In the genomic region with DNA sequence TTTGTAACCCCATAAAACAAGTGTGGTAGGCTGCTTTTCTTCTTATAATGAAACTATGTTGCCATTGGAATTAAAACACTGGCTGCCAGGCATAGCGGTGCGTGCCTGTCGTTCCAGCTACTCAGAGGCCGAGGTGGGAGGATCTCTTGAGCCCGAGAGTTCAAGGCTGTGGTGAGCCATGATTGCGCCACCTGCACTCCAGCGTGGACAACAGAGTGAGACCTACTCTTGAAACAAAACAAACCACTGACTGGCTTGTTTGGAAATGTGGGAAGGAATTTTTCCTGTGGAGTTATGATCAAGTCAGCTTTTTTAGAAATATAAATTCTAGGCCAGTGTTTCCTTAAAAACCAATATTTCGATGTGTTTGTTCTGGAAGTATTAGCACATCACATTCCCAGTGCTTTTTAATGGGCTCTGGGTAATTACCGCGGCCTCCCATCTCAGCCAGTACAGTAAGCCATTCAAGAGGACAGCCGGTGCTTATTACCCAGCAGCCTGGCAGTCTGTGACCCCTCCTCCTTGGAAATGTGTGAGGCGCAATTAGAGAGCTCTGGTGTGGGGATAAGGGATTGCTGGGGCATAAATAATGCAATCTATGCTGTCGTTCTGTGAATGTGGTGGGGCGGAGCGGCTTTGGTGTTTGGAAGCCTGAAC, we compare ENCODE assay signal across 8 cellular contexts. TPM values are rescaled to one million over a fixed set of nuclear protein-coding genes. Genes with fewer than 3 reads are reported as not detected.
DNase-seq lines count a peak whose midpoint lies in the region; ATAC-seq, FAIRE-seq and TF ChIP-seq lines count a peak whose summit lies in the region.

No MANE protein-coding gene starts in this region.

- peaks cover 29 to 46% of the 10 kb centered on the region in 2 donors for H3K36me3 Mint-ChIP-seq in stimulated activated naive B cell treated with anti-CD40 and anti-IgM and Interleukin-4, amounts not matched to agents 10 μg/mL and 1 μg/mL and 100 μg/mL, for 72 hours

- DNase-seq in HL-60 (ENCODE audit: low read depth in 1 of 2, low spot score in 1 of 2) (peak; percentile 23 to 56), RCC 7860 (ENCODE audit: low spot score) (peak; percentile 57), esophagus squamous epithelium (lab: John Stamatoyannopoulos, UW) (no peak), omental fat pad (ENCODE audit: low spot score) (no peak), GM10266 (ENCODE audit: extremely low spot score) (no peak), HPDE6-E6E7 (ENCODE audit: extremely low spot score) (no peak), GM19238 (ENCODE audit: insufficient read length, low spot score) (no peak)
- no peak for DNase-seq in stimulated activated naive B cell treated with anti-CD40 and anti-IgM and Interleukin-4, amounts not matched to agents 10 μg/mL and 1 μg/mL and 100 μg/mL, for 72 hours

- no peak overlapping the region for H3K4me3 Mint-ChIP-seq in stimulated activated naive B cell treated with anti-CD40 and anti-IgM and Interleukin-4, amounts not matched to agents 10 μg/mL and 1 μg/mL and 100 μg/mL, for 72 hours

- H3K27ac Mint-ChIP-seq in stimulated activated naive B cell treated with anti-CD40 and anti-IgM and Interleukin-4, amounts not matched to agents 10 μg/mL and 1 μg/mL and 100 μg/mL, for 72 hours = no peak overlapping the region

- 39 to 57% methylated on average over 11 to 15 of the region's 15 CpGs for WGBS in esophagus squamous epithelium, 2 donors

- H3K9me3 ChIP-seq in esophagus squamous epithelium = no peaks in the 10 kb centered on the region

- peak; percentile 79 for ATAC-seq in omental fat pad (ENCODE audit: low FRiP score)
- ATAC-seq in stimulated activated naive B cell treated with anti-CD40 and anti-IgM and Interleukin-4, amounts not matched to agents 10 μg/mL and 1 μg/mL and 100 μg/mL, for 72 hours (replicated peaks) = no peak

- TF ChIP-seq CTCF in HL-60 (IDR thresholded peaks at IDR 0.05; ENCODE audit: insufficient read depth, low read length) = no peak
- no peak for TF ChIP-seq CTCF in esophagus squamous epithelium (IDR thresholded peaks at IDR 0.05)
- TF ChIP-seq CTCF in omental fat pad (IDR thresholded peaks at IDR 0.05) = no peak
- no peak for TF ChIP-seq CTCF in GM10266 (IDR thresholded peaks at IDR 0.05; ENCODE audit: control insufficient read depth, insufficient read depth, low read depth, missing control alignments)

- H3K27me3 ChIP-seq in HL-60 (ENCODE audit: insufficient read depth, poor library complexity, severe bottlenecking) (no peaks in the 10 kb centered on the region), esophagus squamous epithelium (no peaks in the 10 kb centered on the region)

- H3K4me1 ChIP-seq in esophagus squamous epithelium = peaks cover 15 to 65% (median 41%) of the 10 kb centered on the region in 3 donors

- H3K27me3 Mint-ChIP-seq in stimulated activated naive B cell treated with anti-CD40 and anti-IgM and Interleukin-4, amounts not matched to agents 10 μg/mL and 1 μg/mL and 100 μg/mL, for 72 hours = no peaks in the 10 kb centered on the region

- peaks cover 62 to 84% of the 10 kb centered on the region in 2 donors for H3K4me1 Mint-ChIP-seq in stimulated activated naive B cell treated with anti-CD40 and anti-IgM and Interleukin-4, amounts not matched to agents 10 μg/mL and 1 μg/mL and 100 μg/mL, for 72 hours

- peaks cover 5 to 6% of the 10 kb centered on the region in 2 donors for H3K9me3 Mint-ChIP-seq in stimulated activated naive B cell treated with anti-CD40 and anti-IgM and Interleukin-4, amounts not matched to agents 10 μg/mL and 1 μg/mL and 100 μg/mL, for 72 hours

- H3K36me3 ChIP-seq in esophagus squamous epithelium = peaks cover 0 to 12% (median 0%) of the 10 kb centered on the region in 3 donors

- no peak overlapping the region for H3K4me3 ChIP-seq in HL-60 (replicated peaks; ENCODE audit: insufficient read depth, low read length)
- H3K4me3 ChIP-seq in esophagus squamous epithelium = no peak overlapping the region

- FAIRE-seq in RCC 7860 (lab: Jason Lieb, UNC) = peak; percentile 65

- no peak for TF ChIP-seq POLR2A in esophagus squamous epithelium (IDR thresholded peaks at IDR 0.05)

- intact Hi-C loops in esophagus squamous epithelium (cut with DNase I) = no loop called here

- no peak overlapping the region for H3K27ac ChIP-seq in HL-60 (replicated peaks)
- peak overlapping the region; percentile 22 to 87 (median 78) for H3K27ac ChIP-seq in esophagus squamous epithelium

RNA-seq across cellular contexts. Expression of a gene that starts 58.3 kb away (rescaled TPM):
- total RNA-seq in esophagus squamous epithelium = 10 to 100 TPM; 31.8 to 40.6 (median 37.7) TPM
- total RNA-seq in omental fat pad = 10 to 100 TPM; 21.4 to 42.9 (median 37.0) TPM

Comparison
In these comparisons a context has a peak if more than half of its experiments do, and no peak if none do; other contexts are left out.
1. DNase-seq: peak in HL-60 (2 of 2) and RCC 7860 (single experiment); none in esophagus squamous epithelium (single experiment), omental fat pad (single experiment), GM10266 (single experiment), stimulated activated naive B cell treated with anti-CD40 and anti-IgM and Interleukin-4, amounts not matched to agents 10 μg/mL and 1 μg/mL and 100 μg/mL, for 72 hours (single experiment), HPDE6-E6E7 (single experiment) and GM19238 (single experiment).